10 cellular contexts compared by ENCODE assay signal in the genomic region with DNA sequence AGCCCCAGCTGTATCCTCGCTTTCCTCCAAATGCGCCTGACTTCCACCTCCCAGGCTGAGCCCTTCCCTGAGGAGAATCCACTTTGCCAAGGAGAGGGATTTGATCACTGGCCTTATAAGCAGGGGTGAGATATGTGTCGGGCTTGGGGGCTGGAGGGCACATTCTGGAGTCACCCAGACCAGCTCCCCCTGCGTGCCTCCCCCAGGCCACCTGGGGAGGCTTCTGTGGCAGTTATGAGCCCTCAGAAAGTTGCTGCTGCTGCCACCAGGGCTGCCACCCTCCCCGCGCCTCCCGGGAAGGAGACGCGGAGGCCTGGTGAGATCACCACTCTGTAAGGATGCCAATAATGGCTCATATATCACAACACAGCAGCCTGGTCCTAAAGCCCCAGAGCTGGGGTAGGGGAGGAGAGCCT.
DNase-seq lines count a peak whose midpoint lies in the region; ATAC-seq, FAIRE-seq and TF ChIP-seq lines count a peak whose summit lies in the region.
"Had no signal": no experiment of that assay in that cellular context is flagged by ENCODE, and none has a peak within 500 bp of the region (broad histone marks: within the 10 kb centered on the region; RNA-seq: fewer than 3 reads in every experiment).

No MANE protein-coding gene starts in this region.

- H3K36me3 ChIP-seq in right lobe of liver (no peaks in the 10 kb centered on the region), HepG2 (replicated peaks in 1 of 2; ENCODE audit: control insufficient read depth in 1 of 2, insufficient read depth in 2 of 2, low read length in 2 of 2) (no peaks in the 10 kb centered on the region)
- H3K36me3 ChIP-seq: BLaER1 treated with 17β-estradiol and CSF1 and Interleukin-3, amounts not matched to agents 10 nM and 100 nM had no signal

- no peak overlapping the region for H3K4me3 ChIP-seq in right lobe of liver
- H3K4me3 ChIP-seq in HepG2 (replicated peaks in 1 of 3; ENCODE audit: insufficient read depth in 1 of 3, low read depth in 2 of 3, low read length in 3 of 3): no peak overlapping the region
- H3K4me3 ChIP-seq: BLaER1 treated with 17β-estradiol and CSF1 and Interleukin-3, amounts not matched to agents 10 nM and 100 nM had no signal

- WGBS in right lobe of liver (ENCODE audit: insufficient coverage, low coverage, low lambda C conversion rate, missing lambda C conversion rate): 79% methylated on average over 4 of the region's 9 CpGs
- 100% methylated on average over 1 of the region's 9 CpGs for WGBS in HepG2 (ENCODE audit: low lambda C conversion rate)

- intact Hi-C loops in right lobe of liver (cut with DNase I): no loop called here
- intact Hi-C loops in HepG2 (cut with micrococcal nuclease; ENCODE audit: unreplicated experiment): no loop called here

- no peaks in the 10 kb centered on the region for H3K9me3 ChIP-seq in right lobe of liver
- no peaks in the 10 kb centered on the region for H3K9me3 ChIP-seq in HepG2 (ENCODE audit: low read length)
- H3K9me3 ChIP-seq: BLaER1 treated with 17β-estradiol and CSF1 and Interleukin-3, amounts not matched to agents 10 nM and 100 nM had no signal

- TF ChIP-seq POLR2A in right lobe of liver (IDR thresholded peaks at IDR 0.05) (no peak), HepG2 (IDR thresholded peaks at IDR 0.05; ENCODE audit: insufficient read depth in 1 of 2, low read depth in 2 of 2, low read length in 2 of 2) (no peak)

- TF ChIP-seq EP300 in HepG2 (IDR thresholded peaks at IDR 0.05; ENCODE audit: low read depth in 2 of 2, low read length in 2 of 2): no peak
- no peak for TF ChIP-seq EP300 in HepG2 (CRISPR knock-in tag; IDR thresholded peaks at IDR 0.05; ENCODE audit: borderline replicate concordance)

- no peak for TF ChIP-seq CTCF in right lobe of liver (IDR thresholded peaks at IDR 0.05)
- no peak for TF ChIP-seq CTCF in HepG2 (CRISPR knock-in tag; IDR thresholded peaks at IDR 0.05)

- FAIRE-seq in HepG2 (lab: Jason Lieb, UNC): no peak

- POLR2A ChIA-PET in HepG2 (lab: Yijun Ruan, JAX): no interaction called here

- DNase-seq in right lobe of liver (no peak), HepG2 (ENCODE audit: low spot score) (no peak), T47D (ENCODE audit: low read depth in 1 of 2, low spot score in 1 of 2) (peak; percentile 50 to 59), medulla oblongata (ENCODE audit: extremely low spot score) (peak; percentile 71), cerebellum (ENCODE audit: low spot score) (no peak)
- no peak for DNase-seq in activated CD8-positive, alpha-beta memory T cell treated with anti-CD3 and anti-CD28 coated beads, Interleukin-2, amount 50 U/mL, for 48 hours
- no peak for DNase-seq in stimulated activated naive CD4-positive, alpha-beta T cell (lab: John Stamatoyannopoulos, UW)
- DNase-seq: activated CD8-positive, alpha-beta memory T cell treated with anti-CD3 and anti-CD28 coated beads for 24 hours had no signal

- CTCF ChIA-PET in HepG2 (lab: Yijun Ruan, JAX; ENCODE audit: low intra/inter-chr PET ratio, low total read pairs): no interaction called here

- H2AFZ ChIP-seq in HepG2 (ENCODE audit: low read length): no peak overlapping the region

- H3K4me2 ChIP-seq in HepG2 (ENCODE audit: low read depth, low read length): no peak overlapping the region
- H3K4me2 ChIP-seq: BLaER1 treated with 17β-estradiol and CSF1 and Interleukin-3, amounts not matched to agents 10 nM and 100 nM had no signal

- no peak for TF ChIP-seq RAD21 in HepG2 (CRISPR knock-in tag; IDR thresholded peaks at IDR 0.05)

- H3K27ac ChIP-seq in right lobe of liver (no peak overlapping the region), HepG2 (ENCODE audit: extremely low read length, insufficient read depth, low read length) (no peak overlapping the region)
- H3K27ac ChIP-seq: BLaER1 treated with 17β-estradiol and CSF1 and Interleukin-3, amounts not matched to agents 10 nM and 100 nM had no signal

- in situ Hi-C loops in HepG2 (cut with HindIII; ENCODE audit: extremely low pct_ligation_motif_present, low pct_unique_long_range_greater_than_20kb): no loop called here
- in situ Hi-C loops in T47D (cut with HindIII; ENCODE audit: low pct_unique_long_range_greater_than_20kb, low sequenced_read_pairs): no loop called here

- ATAC-seq in right lobe of liver (peak in 3 of 4 donors; percentile 19 to 37 (median 23)), HepG2 (no peak), GM21576 (IDR thresholded peaks at IDR 0.05; ENCODE audit: unreplicated experiment) (no peak)

- no peak overlapping the region for H3K9ac ChIP-seq in HepG2 (ENCODE audit: insufficient read depth, low read depth, low read length)
- H3K9ac ChIP-seq: BLaER1 treated with 17β-estradiol and CSF1 and Interleukin-3, amounts not matched to agents 10 nM and 100 nM had no signal

- no peaks in the 10 kb centered on the region for H3K79me2 ChIP-seq in HepG2 (ENCODE audit: insufficient read depth, low read length)

- H3K27me3 ChIP-seq in right lobe of liver (no peaks in the 10 kb centered on the region), HepG2 (ENCODE audit: control insufficient read depth in 1 of 2, insufficient read depth in 2 of 2, low read length in 2 of 2) (no peaks in the 10 kb centered on the region)
- H3K27me3 ChIP-seq: BLaER1 treated with 17β-estradiol and CSF1 and Interleukin-3, amounts not matched to agents 10 nM and 100 nM had no signal

- BruUV-seq in HepG2 (replicated peaks; lab: Mats Ljungman, UMichigan): no TSS peak

- no peaks in the 10 kb centered on the region for H3K4me1 ChIP-seq in right lobe of liver
- no peaks in the 10 kb centered on the region for H3K4me1 ChIP-seq in HepG2 (ENCODE audit: insufficient read depth, low read length)
- H3K4me1 ChIP-seq: BLaER1 treated with 17β-estradiol and CSF1 and Interleukin-3, amounts not matched to agents 10 nM and 100 nM had no signal

- no peaks in the 10 kb centered on the region for H4K20me1 ChIP-seq in HepG2 (ENCODE audit: insufficient read depth, low read length)
- H4K20me1 ChIP-seq: BLaER1 treated with 17β-estradiol and CSF1 and Interleukin-3, amounts not matched to agents 10 nM and 100 nM had no signal

TF ChIP-seq in HepG2, 621 proteins besides CTCF, POLR2A, EP300 and RAD21:
- TF ChIP-seq ZBTB46 (CRISPR knock-in tag; IDR thresholded peaks at IDR 0.05; ENCODE audit: borderline replicate concordance) (no peak), IRF9 (CRISPR knock-in tag; IDR thresholded peaks at IDR 0.05; ENCODE audit: borderline replicate concordance) (no peak), NFE2L1 (CRISPR knock-in tag; IDR thresholded peaks at IDR 0.05; ENCODE audit: borderline replicate concordance) (no peak), MXD1 (CRISPR knock-in tag; IDR thresholded peaks at IDR 0.05) (no peak), ZSCAN25 (CRISPR knock-in tag; IDR thresholded peaks at IDR 0.05) (no peak), SALL1 (CRISPR knock-in tag; IDR thresholded peaks at IDR 0.05) (no peak)

Comparison
In these comparisons a context has a peak if more than half of its experiments do, and no peak if none do; other contexts are left out.
1. ATAC-seq: peak in right lobe of liver (3 of 4); none in HepG2 (single experiment) and GM21576 (single experiment).
2. DNase-seq: peak in T47D (2 of 2) and medulla oblongata (single experiment); none in right lobe of liver (0 of 3), HepG2 (single experiment), activated CD8-positive, alpha-beta memory T cell treated with anti-CD3 and anti-CD28 coated beads, Interleukin-2, amount 50 U/mL, for 48 hours (single experiment), cerebellum (single experiment) and stimulated activated naive CD4-positive, alpha-beta T cell (0 of 6).